ENCODE assay signal across 8 cellular contexts in the genomic region with DNA sequence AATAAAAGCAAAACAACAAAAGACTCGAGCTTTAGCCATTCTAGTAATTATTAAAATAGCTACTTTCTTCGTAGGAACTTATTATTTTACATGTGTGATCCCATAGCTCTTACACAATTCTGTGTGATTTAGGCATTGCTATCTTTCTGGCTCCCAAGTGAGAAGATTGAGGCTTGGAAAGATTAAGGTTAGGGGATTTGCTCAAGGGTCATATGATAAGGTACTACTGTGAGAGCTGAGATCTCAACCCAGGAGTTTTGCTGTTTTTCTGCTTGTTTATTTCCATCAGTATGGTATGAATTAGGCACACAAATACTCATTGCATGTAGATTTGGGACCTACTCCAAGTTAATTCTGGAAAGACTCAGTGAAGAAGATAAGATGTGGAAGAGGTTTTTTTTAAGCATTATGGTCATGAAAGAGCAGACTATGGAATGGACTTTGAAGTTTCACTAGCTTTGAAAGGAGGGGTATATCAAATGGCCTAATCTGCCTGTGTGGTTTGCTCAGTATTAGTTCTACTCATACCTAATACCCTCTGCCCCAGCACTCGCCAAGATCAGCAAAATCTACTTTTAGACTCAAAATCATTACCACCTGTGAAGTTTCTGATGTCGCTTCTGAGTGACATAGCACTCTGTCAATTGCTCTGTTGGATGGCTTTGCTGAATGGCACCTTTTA. TPM values are rescaled to one million over a fixed set of nuclear protein-coding genes. Genes with fewer than 3 reads are reported as not detected.
DNase-seq lines count a peak whose midpoint lies in the region; ATAC-seq and TF ChIP-seq lines count a peak whose summit lies in the region.

No MANE protein-coding gene starts in this region.

- DNase-seq in naive B cell (no peak), AG08395 (ENCODE audit: low spot score) (no peak), H7 (no peak), SIG-M5 (lab: John Stamatoyannopoulos, UW) (no peak)
- no peak for DNase-seq in activated CD4-positive, alpha-beta T cell treated with anti-CD3 and anti-CD28 coated beads, Interleukin-2, amount 50 U/mL, for 48 hours

- H3K27me3 Mint-ChIP-seq in naive B cell = no peaks in the 10 kb centered on the region

- peak overlapping the region; percentile 22 to 90 (median 76) for H3K27ac Mint-ChIP-seq in naive B cell

- H3K4me3 ChIP-seq in H7 (ENCODE audit: insufficient read depth, low read depth, low read length) = no peak overlapping the region

- H3K36me3 Mint-ChIP-seq in naive B cell = no peaks in the 10 kb centered on the region

- H3K27me3 ChIP-seq in H7 (ENCODE audit: control insufficient read depth, insufficient read depth, low read length) = no peaks in the 10 kb centered on the region

- ATAC-seq in GM18861 (IDR thresholded peaks at IDR 0.05; ENCODE audit: unreplicated experiment) (peak; percentile 66), HG02623 (IDR thresholded peaks at IDR 0.05; ENCODE audit: unreplicated experiment) (peak; percentile 56), SK-N-SH treated with all-trans-retinoic acid at 6 μM for 48 hours (peak; percentile 76), naive B cell (ENCODE audit: low read depth in 2 of 2) (no peak)

- no peaks in the 10 kb centered on the region for H3K9me3 Mint-ChIP-seq in naive B cell

- peak overlapping the region; percentile 11 to 71 (median 44) for H3K4me3 Mint-ChIP-seq in naive B cell

- H3K36me3 ChIP-seq in H7 (replicated peaks; ENCODE audit: control insufficient read depth, insufficient read depth, low read length) = no peaks in the 10 kb centered on the region

- peaks cover 61 to 84% (median 69%) of the 10 kb centered on the region in 3 donors for H3K4me1 Mint-ChIP-seq in naive B cell

TF ChIP-seq in SK-N-SH treated with all-trans-retinoic acid at 6 μM for 48 hours, 23 proteins besides CTCF, POLR2A, EP300 and RAD21:
- TF ChIP-seq GLIS3 (CRISPR knock-in tag; IDR thresholded peaks at IDR 0.05) (no peak), PPARA (CRISPR knock-in tag; IDR thresholded peaks at IDR 0.05; ENCODE audit: borderline replicate concordance) (no peak), TCF4 (CRISPR knock-in tag; IDR thresholded peaks at IDR 0.05; ENCODE audit: borderline replicate concordance) (no peak), BACH2 (CRISPR knock-in tag; IDR thresholded peaks at IDR 0.05; ENCODE audit: borderline replicate concordance) (no peak), SNAI2 (CRISPR knock-in tag; IDR thresholded peaks at IDR 0.05) (no peak), ZNF8 (CRISPR knock-in tag; IDR thresholded peaks at IDR 0.05) (no peak), OSR1 (CRISPR knock-in tag; IDR thresholded peaks at IDR 0.05) (no peak), ISL1 (CRISPR knock-in tag; IDR thresholded peaks at IDR 0.05) (no peak), ZNF70 (CRISPR knock-in tag; IDR thresholded peaks at IDR 0.05) (no peak), ARNTL (CRISPR knock-in tag; IDR thresholded peaks at IDR 0.05; ENCODE audit: borderline replicate concordance, low read depth) (no peak), ESRRG (CRISPR knock-in tag; IDR thresholded peaks at IDR 0.05) (no peak), ZNF565 (CRISPR knock-in tag; conservative IDR thresholded peaks at IDR 0.05; ENCODE audit: low read depth) (no peak), RARB (CRISPR knock-in tag; IDR thresholded peaks at IDR 0.05) (no peak), CSDC2 (CRISPR knock-in tag; IDR thresholded peaks at IDR 0.05) (no peak), ZC3H10 (CRISPR knock-in tag; IDR thresholded peaks at IDR 0.05) (no peak)
- TF ChIP-seq, protein P1, sequence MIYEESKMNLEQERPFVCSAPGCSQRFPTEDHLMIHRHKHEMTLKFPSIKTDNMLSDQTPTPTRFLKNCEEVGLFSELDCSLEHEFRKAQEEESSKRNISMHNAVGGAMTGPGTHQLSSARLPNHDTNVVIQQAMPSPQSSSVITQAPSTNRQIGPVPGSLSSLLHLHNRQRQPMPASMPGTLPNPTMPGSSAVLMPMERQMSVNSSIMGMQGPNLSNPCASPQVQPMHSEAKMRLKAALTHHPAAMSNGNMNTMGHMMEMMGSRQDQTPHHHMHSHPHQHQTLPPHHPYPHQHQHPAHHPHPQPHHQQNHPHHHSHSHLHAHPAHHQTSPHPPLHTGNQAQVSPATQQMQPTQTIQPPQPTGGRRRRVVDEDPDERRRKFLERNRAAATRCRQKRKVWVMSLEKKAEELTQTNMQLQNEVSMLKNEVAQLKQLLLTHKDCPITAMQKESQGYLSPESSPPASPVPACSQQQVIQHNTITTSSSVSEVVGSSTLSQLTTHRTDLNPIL (CRISPR knock-in tag; IDR thresholded peaks at IDR 0.05; ENCODE audit: low read depth) = no peak
- TF ChIP-seq, protein P2, sequence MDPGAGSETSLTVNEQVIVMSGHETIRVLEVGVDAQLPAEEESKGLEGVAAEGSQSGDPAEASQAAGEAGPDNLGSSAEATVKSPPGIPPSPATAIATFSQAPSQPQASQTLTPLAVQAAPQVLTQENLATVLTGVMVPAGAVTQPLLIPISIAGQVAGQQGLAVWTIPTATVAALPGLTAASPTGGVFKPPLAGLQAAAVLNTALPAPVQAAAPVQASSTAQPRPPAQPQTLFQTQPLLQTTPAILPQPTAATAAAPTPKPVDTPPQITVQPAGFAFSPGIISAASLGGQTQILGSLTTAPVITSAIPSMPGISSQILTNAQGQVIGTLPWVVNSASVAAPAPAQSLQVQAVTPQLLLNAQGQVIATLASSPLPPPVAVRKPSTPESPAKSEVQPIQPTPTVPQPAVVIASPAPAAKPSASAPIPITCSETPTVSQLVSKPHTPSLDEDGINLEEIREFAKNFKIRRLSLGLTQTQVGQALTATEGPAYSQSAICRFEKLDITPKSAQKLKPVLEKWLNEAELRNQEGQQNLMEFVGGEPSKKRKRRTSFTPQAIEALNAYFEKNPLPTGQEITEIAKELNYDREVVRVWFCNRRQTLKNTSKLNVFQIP (CRISPR knock-in tag; IDR thresholded peaks at IDR 0.05; ENCODE audit: borderline replicate concordance, low read depth) = no peak
- TF ChIP-seq, protein P3, sequence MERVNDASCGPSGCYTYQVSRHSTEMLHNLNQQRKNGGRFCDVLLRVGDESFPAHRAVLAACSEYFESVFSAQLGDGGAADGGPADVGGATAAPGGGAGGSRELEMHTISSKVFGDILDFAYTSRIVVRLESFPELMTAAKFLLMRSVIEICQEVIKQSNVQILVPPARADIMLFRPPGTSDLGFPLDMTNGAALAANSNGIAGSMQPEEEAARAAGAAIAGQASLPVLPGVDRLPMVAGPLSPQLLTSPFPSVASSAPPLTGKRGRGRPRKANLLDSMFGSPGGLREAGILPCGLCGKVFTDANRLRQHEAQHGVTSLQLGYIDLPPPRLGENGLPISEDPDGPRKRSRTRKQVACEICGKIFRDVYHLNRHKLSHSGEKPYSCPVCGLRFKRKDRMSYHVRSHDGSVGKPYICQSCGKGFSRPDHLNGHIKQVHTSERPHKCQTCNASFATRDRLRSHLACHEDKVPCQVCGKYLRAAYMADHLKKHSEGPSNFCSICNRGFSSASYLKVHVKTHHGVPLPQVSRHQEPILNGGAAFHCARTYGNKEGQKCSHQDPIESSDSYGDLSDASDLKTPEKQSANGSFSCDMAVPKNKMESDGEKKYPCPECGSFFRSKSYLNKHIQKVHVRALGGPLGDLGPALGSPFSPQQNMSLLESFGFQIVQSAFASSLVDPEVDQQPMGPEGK (CRISPR knock-in tag; IDR thresholded peaks at IDR 0.05; ENCODE audit: borderline replicate concordance) = no peak
- TF ChIP-seq, protein P4, sequence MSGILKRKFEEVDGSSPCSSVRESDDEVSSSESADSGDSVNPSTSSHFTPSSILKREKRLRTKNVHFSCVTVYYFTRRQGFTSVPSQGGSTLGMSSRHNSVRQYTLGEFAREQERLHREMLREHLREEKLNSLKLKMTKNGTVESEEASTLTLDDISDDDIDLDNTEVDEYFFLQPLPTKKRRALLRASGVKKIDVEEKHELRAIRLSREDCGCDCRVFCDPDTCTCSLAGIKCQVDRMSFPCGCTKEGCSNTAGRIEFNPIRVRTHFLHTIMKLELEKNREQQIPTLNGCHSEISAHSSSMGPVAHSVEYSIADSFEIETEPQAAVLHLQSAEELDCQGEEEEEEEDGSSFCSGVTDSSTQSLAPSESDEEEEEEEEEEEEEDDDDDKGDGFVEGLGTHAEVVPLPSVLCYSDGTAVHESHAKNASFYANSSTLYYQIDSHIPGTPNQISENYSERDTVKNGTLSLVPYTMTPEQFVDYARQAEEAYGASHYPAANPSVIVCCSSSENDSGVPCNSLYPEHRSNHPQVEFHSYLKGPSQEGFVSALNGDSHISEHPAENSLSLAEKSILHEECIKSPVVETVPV (CRISPR knock-in tag; IDR thresholded peaks at IDR 0.05) = no peak

RNA-seq across cellular contexts. Expression of a gene that starts 12.4 kb away (rescaled TPM):
- 100 to 1,000 TPM; 188 to 346 (median 260) TPM for polyA plus RNA-seq in naive B cell (ENCODE audit: low read depth in 6 of 6)
- 11.1 and 25.3 TPM in 2 replicates for total RNA-seq in H7 (2014; rRNA removed; shearing (Covaris generic))

Comparison
In these comparisons a context has a peak if more than half of its experiments do, and no peak if none do; other contexts are left out.
1. ATAC-seq: peak in GM18861 (single experiment), HG02623 (single experiment) and SK-N-SH treated with all-trans-retinoic acid at 6 μM for 48 hours (single experiment); none in naive B cell (0 of 2).